Comparison of ENCODE assay signal across 1 cellular context in genomic region chr14:64971890-64972785, GRCh38.
TF ChIP-seq lines count a peak whose summit lies in the region.

TSS of gene RAB15 (minus strand) at chr14:64972336. CDS start at chr14:64972076, 260 bp downstream.

TF ChIP-seq in A549, 52 proteins besides CTCF, POLR2A, EP300 and RAD21 (continued from another document):
- no peak for TF ChIP-seq HMGXB4 (CRISPR knock-in tag; IDR thresholded peaks at IDR 0.05; ENCODE audit: borderline replicate concordance)
